ENCODE assay signal across 24 cellular contexts in genomic region chrX:1853916-1854315, GRCh38.
"Had no signal": no experiment of that assay in that cellular context is flagged by ENCODE, and none has a peak within 500 bp of the region (broad histone marks: within the 10 kb centered on the region; RNA-seq: fewer than 3 reads in every experiment).

No MANE protein-coding gene starts in this region.

- H3K27me3 ChIP-seq: esophagus squamous epithelium, neural progenitor cell, right lobe of liver, tibial nerve, vagina had no signal

- FAIRE-seq: endothelial cell of umbilical vein, frontal cortex, small intestine had no signal

- H3K4me3 ChIP-seq: coronary artery, esophagus squamous epithelium, lung, neural progenitor cell, right lobe of liver, thoracic aorta, tibial nerve, vagina had no signal

- DNase-seq: dermis blood vessel endothelial cell; effector memory CD4-positive, alpha-beta T cell; erythroblast; esophagus squamous epithelium; hypothalamus; immature natural killer cell; islet precursor cell; mesenchymal stem cell; midbrain; naive thymus-derived CD4-positive, alpha-beta T cell; right lobe of liver; small intestine; stimulated activated CD4-positive, alpha-beta T cell treated with anti-CD3 and anti-CD28 coated beads, Interleukin-15, amount 100 ng/mL, for 24 hours; stimulated activated CD4-positive, alpha-beta T cell treated with anti-CD3 and anti-CD28 coated beads, Interleukin-2, amount 100 ng/mL, for 48 hours; stimulated activated naive B cell treated with anti-CD40 and anti-IgM and Interleukin-4, amounts not matched to agents 10 μg/mL and 1 μg/mL and 100 μg/mL, for 72 hours had no signal

- H3K4me2 ChIP-seq: neural progenitor cell had no signal

- H3K27ac ChIP-seq: coronary artery, esophagus squamous epithelium, neural progenitor cell, parathyroid adenoma, right lobe of liver, thoracic aorta, tibial nerve, vagina had no signal

- H3K9ac ChIP-seq: neural progenitor cell, parathyroid adenoma had no signal

- H3K4me1 ChIP-seq: esophagus squamous epithelium, neural progenitor cell, parathyroid adenoma, right lobe of liver, tibial nerve, vagina had no signal

- H3K36me3 ChIP-seq: esophagus squamous epithelium, neural progenitor cell, right lobe of liver, thoracic aorta, tibial nerve, vagina had no signal

- H3K79me2 ChIP-seq: parathyroid adenoma had no signal
